Comparison of ENCODE assay signal across 10 cellular contexts in genomic region chr2:152555048-152555447, GRCh38.
A peak's percentile ranks its signal among the peaks of the same experiment; 100 is the strongest.
DNase-seq lines count a peak whose midpoint lies in the region; ATAC-seq, FAIRE-seq and TF ChIP-seq lines count a peak whose summit lies in the region.
"Had no signal": no experiment of that assay in that cellular context is flagged by ENCODE, and none has a peak within 500 bp of the region (broad histone marks: within the 10 kb centered on the region; RNA-seq: fewer than 3 reads in every experiment).

No MANE protein-coding gene starts in this region.

- no peak overlapping the region for H2AFZ ChIP-seq in PC-3 (ENCODE audit: low read length)

- H3K27me3 Mint-ChIP-seq in progenitor cell of endocrine pancreas = no peaks in the 10 kb centered on the region

- H3F3A ChIP-seq in PC-3 (ENCODE audit: low read length, unreplicated experiment) = no peaks in the 10 kb centered on the region

- POLR2A ChIA-PET in PC-3 (lab: Charles Lee; ENCODE audit: unreplicated experiment) = no interaction called here

- CTCF ChIA-PET in PC-3 (lab: Charles Lee) = interaction anchor here (0.6 kb wide), 1 partner anchor 41 kb away, joined by 4 read pairs; no protein-coding TSS in a partner anchor

- peaks cover 11% of the 10 kb centered on the region for H3K36me3 Mint-ChIP-seq in progenitor cell of endocrine pancreas (ENCODE audit: insufficient read depth)
- H3K36me3 Mint-ChIP-seq: natural killer cell had no signal

- H4K20me1 ChIP-seq in PC-3 (ENCODE audit: low read length) = no peaks in the 10 kb centered on the region

- no peak overlapping the region for H3K9ac ChIP-seq in PC-3 (ENCODE audit: low read length)

- no peaks in the 10 kb centered on the region for H3K9me2 ChIP-seq in PC-3 (replicated peaks; ENCODE audit: low read length)

- H3K36me3 ChIP-seq in PC-3 (ENCODE audit: low read depth, low read length) (0 out of 2 replicates have a peak, but pooled peaks cover 6% of the 10 kb centered on the region), MG63 (peaks cover 6% of the 10 kb centered on the region)

- H3K9me3 ChIP-seq in PC-3 (ENCODE audit: low read length) = no peaks in the 10 kb centered on the region
- no peaks in the 10 kb centered on the region for H3K9me3 ChIP-seq in MG63

- H3K4me1 ChIP-seq in PC-3 (ENCODE audit: insufficient read depth, low read length) = peaks cover 45% of the 10 kb centered on the region

- H3K27me3 ChIP-seq in PC-3 (ENCODE audit: low read length) = no peaks in the 10 kb centered on the region
- H3K27me3 ChIP-seq in MG63 = no peaks in the 10 kb centered on the region

- no peaks in the 10 kb centered on the region for H3K79me2 ChIP-seq in PC-3 (ENCODE audit: low read length)

- H3K27ac Mint-ChIP-seq in progenitor cell of endocrine pancreas = no peak overlapping the region
- H3K27ac Mint-ChIP-seq: natural killer cell; T-helper 2 cell treated with Interferon-gamma antibody and Interleukin-4, amounts not matched to agents 5 μg/mL and 100 μg/mL, for 36 hours had no signal

- FAIRE-seq in GM19239 (lab: Jason Lieb, UNC) = no peak

- TF ChIP-seq CTCF in PC-3 (conservative IDR thresholded peaks at IDR 0.05; ENCODE audit: low read depth, low read length) (peak; percentile 54; the same call in 1 of the 2 replicates), epithelial cell of proximal tubule (conservative IDR thresholded peaks at IDR 0.05; ENCODE audit: low read depth, low read length) (peak; percentile 45), progenitor cell of endocrine pancreas (IDR thresholded peaks at IDR 0.05; ENCODE audit: unreplicated experiment) (peak; percentile 48)

- 0 out of 2 replicates have a peak overlapping the region, but pooled peaks have one; percentile 10 for H3K27ac ChIP-seq in PC-3 (ENCODE audit: low read length)

- no peak overlapping the region for H3K4me3 Mint-ChIP-seq in progenitor cell of endocrine pancreas (ENCODE audit: low read depth)
- H3K4me3 Mint-ChIP-seq: natural killer cell; T-helper 2 cell treated with Interferon-gamma antibody and Interleukin-4, amounts not matched to agents 5 μg/mL and 100 μg/mL, for 36 hours had no signal

- BruUV-seq in PC-3 (replicated peaks; lab: Mats Ljungman, UMichigan) = no TSS peak

- DNase-seq in PC-3 (no peak), epithelial cell of proximal tubule (ENCODE audit: low read depth) (no peak), progenitor cell of endocrine pancreas (ENCODE audit: low spot score, unreplicated experiment) (no peak), GM19239 (ENCODE audit: insufficient read length, low spot score) (no peak), SHP77 treated with DMSO at 0.1 percent for 48 hours (lab: John Stamatoyannopoulos, UW) (no peak), MG63 (no peak)
- DNase-seq: natural killer cell, NCI-H1930 had no signal

- no peak overlapping the region for H3K4me2 ChIP-seq in PC-3 (ENCODE audit: low read length)

- H3K4me1 Mint-ChIP-seq in progenitor cell of endocrine pancreas (ENCODE audit: low read depth) = peaks cover 11% of the 10 kb centered on the region
- H3K4me1 Mint-ChIP-seq: natural killer cell had no signal

- H3K9me3 Mint-ChIP-seq in progenitor cell of endocrine pancreas (ENCODE audit: low read depth) = no peaks in the 10 kb centered on the region
- H3K9me3 Mint-ChIP-seq: natural killer cell; T-helper 2 cell treated with Interferon-gamma antibody and Interleukin-4, amounts not matched to agents 5 μg/mL and 100 μg/mL, for 36 hours had no signal

- no peak overlapping the region for H3K4me3 ChIP-seq in PC-3 (ENCODE audit: low read length)
- H3K4me3 ChIP-seq in epithelial cell of proximal tubule (ENCODE audit: low read depth, low read length) = no peak overlapping the region
- no peak overlapping the region for H3K4me3 ChIP-seq in MG63

- ATAC-seq in GM21526 (IDR thresholded peaks at IDR 0.05; ENCODE audit: low FRiP score, unreplicated experiment) (peak; percentile 53), PC-3 (peak; percentile 64)
- ATAC-seq: natural killer cell had no signal

- intact Hi-C loops in PC-3 (cut with micrococcal nuclease) = loop anchor here (2.0 to 5.0 kb wide), 2 partner anchors 364 to 378 kb away; partner anchors contain the start of gene STAM2
